In the genomic region with DNA sequence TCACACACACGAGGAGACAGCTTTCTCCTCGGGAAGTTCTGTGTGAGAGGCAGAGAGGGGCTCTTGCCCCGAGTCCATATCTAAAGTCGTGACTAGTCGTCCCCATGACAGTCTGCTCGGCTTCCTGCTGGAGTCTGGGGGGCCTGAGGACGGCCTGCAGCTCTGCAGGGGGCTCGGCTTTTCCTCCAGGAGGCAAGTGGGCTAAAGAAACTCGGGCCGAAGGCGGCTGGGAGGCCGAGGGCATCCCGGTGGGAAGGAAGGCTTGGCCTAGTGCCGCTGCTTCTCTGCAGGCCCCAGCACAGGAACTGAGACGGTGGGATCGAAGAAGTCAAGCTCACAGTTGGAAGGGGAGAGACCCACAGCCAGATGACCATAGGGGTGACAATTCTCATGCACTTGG, we compare ENCODE assay signal across 13 cellular contexts.
"Had no signal": no experiment of that assay in that cellular context is flagged by ENCODE, and none has a peak within 500 bp of the region (broad histone marks: within the 10 kb centered on the region; RNA-seq: fewer than 3 reads in every experiment).

No MANE protein-coding gene starts in this region.

- H3K27ac ChIP-seq: ovary, upper lobe of left lung had no signal

- H3K4me3 ChIP-seq: ovary, upper lobe of left lung had no signal

- ATAC-seq: esophagus mucosa, left cardiac atrium, WTC11 had no signal

- H3K4me3 Mint-ChIP-seq: nephron, WTC11 had no signal

- H3K9me3 Mint-ChIP-seq: nephron, WTC11 had no signal

- H3K27ac Mint-ChIP-seq: WTC11 had no signal

- H3K4me2 ChIP-seq: SK-N-SH had no signal

- H3K4me1 ChIP-seq: upper lobe of left lung had no signal

- DNase-seq: activated CD4-positive, alpha-beta T cell treated with anti-CD3 and anti-CD28 coated beads, Interleukin-2, amount 50 U/mL, for 1 hour; activated naive CD4-positive, alpha-beta T cell treated with anti-CD3 and anti-CD28 coated beads, Interleukin-2, amount 50 U/mL, for 16 hours; left cardiac atrium; stimulated activated CD4-positive, alpha-beta T cell treated with anti-CD3 and anti-CD28 coated beads, Interleukin-1b, Interleukin-23, amount 100 ng/mL, for 48 hours; stimulated activated naive CD4-positive, alpha-beta T cell; substantia nigra; T-helper 1 cell had no signal

- H3K9ac ChIP-seq: SK-N-SH had no signal

- H3K9me3 ChIP-seq: ovary, SK-N-SH, upper lobe of left lung had no signal

- H3K36me3 ChIP-seq: ovary, upper lobe of left lung had no signal

- H3K36me3 Mint-ChIP-seq: WTC11 had no signal

- H3K27me3 ChIP-seq: ovary, upper lobe of left lung had no signal
